In genomic region chrX:43655151-43655676, GRCh38 we compare ENCODE assay signal across 8 cellular contexts. TPM values are rescaled to one million over a fixed set of nuclear protein-coding genes. Genes with fewer than 3 reads are reported as not detected.
DNase-seq lines count a peak whose midpoint lies in the region; ATAC-seq, FAIRE-seq and TF ChIP-seq lines count a peak whose summit lies in the region.

No MANE protein-coding gene starts in this region.

- H3K27ac ChIP-seq in kidney (ENCODE audit: low read depth in 2 of 2, low read length in 2 of 2) = peak overlapping the region; percentile 81 to 87

- DNase-seq in CD14-positive monocyte (ENCODE audit: low spot score) (no peak), HEK293T (ENCODE audit: extremely low spot score) (peak; percentile 12), T-cell (peak in 23 of 34 experiments; percentile 2 to 29 (median 10)), kidney (peak; percentile 79), OCI-M2 (lab: John Stamatoyannopoulos, UW; ENCODE audit: unreplicated experiment) (no peak), NCI-H1930 (lab: John Stamatoyannopoulos, UW) (no peak)
- peak; percentile 31 for DNase-seq in central memory CD4-positive, alpha-beta T cell

- H3K4me1 ChIP-seq in kidney (ENCODE audit: control insufficient read depth in 1 of 2, insufficient read depth in 1 of 2, low read depth in 1 of 2, low read length in 2 of 2) = no peaks in the 10 kb centered on the region
- H3K4me1 ChIP-seq in skeletal muscle satellite cell (ENCODE audit: control insufficient read depth, insufficient read depth, low read length) = no peaks in the 10 kb centered on the region

- peak overlapping the region; percentile 84 to 91 for H3K4me3 ChIP-seq in kidney (ENCODE audit: low read length in 2 of 2)
- peak overlapping the region; percentile 76 for H3K4me3 ChIP-seq in skeletal muscle satellite cell (ENCODE audit: low read length)

- H3K27me3 Mint-ChIP-seq in CD14-positive monocyte (ENCODE audit: low read depth in 3 of 3) = peaks cover 9 to 15% (median 11%) of the 10 kb centered on the region in 3 donors
- peaks cover 2 to 13% of the 10 kb centered on the region in 2 donors for H3K27me3 Mint-ChIP-seq in T-cell

- TF ChIP-seq CTCF in CD14-positive monocyte (IDR thresholded peaks at IDR 0.05) (peak; percentile 2), kidney (IDR thresholded peaks at IDR 0.05; ENCODE audit: borderline replicate concordance, extremely low read depth, insufficient read depth) (no peak)

- H3K36me3 ChIP-seq in kidney (ENCODE audit: control insufficient read depth in 1 of 2, insufficient read depth in 2 of 2, low read length in 2 of 2) (no peaks in the 10 kb centered on the region), skeletal muscle satellite cell (ENCODE audit: insufficient read depth, low read length) (no peaks in the 10 kb centered on the region)

- no peaks in the 10 kb centered on the region for H3K36me3 Mint-ChIP-seq in CD14-positive monocyte
- no peaks in the 10 kb centered on the region for H3K36me3 Mint-ChIP-seq in T-cell

- H3K4me1 Mint-ChIP-seq in CD14-positive monocyte = peaks cover 10% of the 10 kb centered on the region
- peaks cover 4 to 12% (median 9%) of the 10 kb centered on the region in 3 donors for H3K4me1 Mint-ChIP-seq in T-cell

- H3K9me3 Mint-ChIP-seq in CD14-positive monocyte = peaks cover 0 to 10% (median 4%) of the 10 kb centered on the region in 7 donors
- H3K9me3 Mint-ChIP-seq in T-cell = no peaks in the 10 kb centered on the region

- peak; percentile 17 to 45 (median 42) for ATAC-seq in T-cell (replicated peaks in 1 of 4)

- H3K4me3 Mint-ChIP-seq in CD14-positive monocyte (peak overlapping the region; percentile 84 to 93), T-cell (peak overlapping the region; percentile 82 to 89 (median 86))

- H3K4me2 ChIP-seq in skeletal muscle satellite cell (ENCODE audit: low read length) = peak overlapping the region; percentile 97

- FAIRE-seq in kidney (lab: Jason Lieb, UNC) = no peak

- intact Hi-C loops in CD14-positive monocyte (cut with micrococcal nuclease) (loop anchor here in 1 of 2 donors (5.0 to 10.0 kb wide), 2 partner anchors 70 to 97 kb away; no protein-coding TSS in a partner anchor), kidney (cut with DNase I) (no loop called here)

- H3K9ac ChIP-seq in kidney (ENCODE audit: low read length in 2 of 2) = peak overlapping the region; percentile 69 to 91
- H3K9ac ChIP-seq in skeletal muscle satellite cell (ENCODE audit: low read depth, low read length) = peak overlapping the region; percentile 99

- H3K27me3 ChIP-seq in skeletal muscle satellite cell (ENCODE audit: control insufficient read depth, insufficient read depth, low read length) = no peaks in the 10 kb centered on the region

- CTCF ChIA-PET in HEK293T (lab: Yijun Ruan, JAX) = no interaction called here
- CTCF ChIA-PET in T-cell (lab: Charles Lee) = no interaction called here

- POLR2A ChIA-PET in HEK293T (lab: Yijun Ruan, JAX) (no interaction called here), T-cell (lab: Charles Lee) (no interaction called here)

- H3K27ac Mint-ChIP-seq in CD14-positive monocyte (peak overlapping the region in 4 of 7 donors; percentile 99 to 100 (median 99)), T-cell (peak overlapping the region in 1 of 2 donors; percentile 41)

- H3K9me3 ChIP-seq in kidney (ENCODE audit: control insufficient read depth in 1 of 2, low read length in 2 of 2) (no peaks in the 10 kb centered on the region), skeletal muscle satellite cell (replicated peaks; ENCODE audit: low read length) (no peaks in the 10 kb centered on the region)

TF ChIP-seq in HEK293T, 16 proteins besides CTCF, POLR2A, EP300 and RAD21:
- no peak for TF ChIP-seq TARDBP (IDR thresholded peaks at IDR 0.05)
- TF ChIP-seq ARNT (IDR thresholded peaks at IDR 0.05) = no peak
- TF ChIP-seq L3MBTL2 (conservative IDR thresholded peaks at IDR 0.05) = 0 out of 2 replicates have a peak, but pooled peaks have one; percentile 31
- no peak for TF ChIP-seq PKNOX1 (IDR thresholded peaks at IDR 0.05)
- no peak for TF ChIP-seq FOXA1 (IDR thresholded peaks at IDR 0.05)
- no peak for TF ChIP-seq SP1 (IDR thresholded peaks at IDR 0.05)
- TF ChIP-seq HDGF (IDR thresholded peaks at IDR 0.05; ENCODE audit: borderline replicate concordance) = no peak
- no peak for TF ChIP-seq FOXK2 (IDR thresholded peaks at IDR 0.05)

RNA-seq across cellular contexts. Expression of gene MAOA, which starts 0.9 kb away (rescaled TPM):
- polyA plus RNA-seq in CD14-positive monocyte = under 1 TPM; 0.15 to 0.56 TPM
- total RNA-seq in T-cell = under 1 TPM in 4 of 5 donors, not detected in 1; 0.08 to 0.55 (median 0.37) TPM
- total RNA-seq in kidney = 227 TPM
- polyA plus RNA-seq in kidney (ENCODE audit: insufficient read depth, low read depth, low replicate concordance) = 134 TPM
- total RNA-seq in skeletal muscle satellite cell (2012; rRNA removed) = 17.0 and 40.1 TPM in 2 replicates

Comparison
In these comparisons a context has a peak if more than half of its experiments do, and no peak if none do; other contexts are left out.
1. DNase-seq: peak in HEK293T (single experiment), T-cell (23 of 34), central memory CD4-positive, alpha-beta T cell (single experiment) and kidney (single experiment); none in CD14-positive monocyte (single experiment), OCI-M2 (single experiment) and NCI-H1930 (0 of 2).
2. RNA of gene MAOA, which starts 0.9 kb away (total RNA-seq): 227 TPM in kidney (single experiment); 0.08 to 0.55 TPM in T-cell; every median in the first group is over 100 times any median in the second.